8 cellular contexts compared by ENCODE assay signal in genomic region chr17:68247445-68248198, GRCh38. TPM values are rescaled to one million over a fixed set of nuclear protein-coding genes. Genes with fewer than 3 reads are reported as not detected.
A peak's percentile ranks its signal among the peaks of the same experiment; 100 is the strongest.
DNase-seq lines count a peak whose midpoint lies in the region; ATAC-seq and TF ChIP-seq lines count a peak whose summit lies in the region.

Gene AMZ2, plus strand, starts transcription at chr17:68248043. Its CDS starts 2,145 bp downstream, at chr17:68250188.

- ATAC-seq in GM18907 (IDR thresholded peaks at IDR 0.05; ENCODE audit: unreplicated experiment) (peak; percentile 89), HG03159 (IDR thresholded peaks at IDR 0.05; ENCODE audit: unreplicated experiment) (peak; percentile 86)

- H3K4me1 ChIP-seq in breast epithelium = no peaks in the 10 kb centered on the region

- H3K27ac ChIP-seq in WERI-Rb-1 (peak within 1 kb of the TSS; percentile 88), breast epithelium (peak within 1 kb of the TSS; percentile 97), skin epidermis (peak within 1 kb of the TSS; percentile 88 to 99 (median 95))

- H3K27me3 ChIP-seq in WERI-Rb-1 (ENCODE audit: insufficient read depth, low read depth, severe bottlenecking) = no peaks in the 10 kb centered on the region
- H3K27me3 ChIP-seq in breast epithelium = no peaks in the 10 kb centered on the region

- CTCF ChIA-PET in AG04449 (lab: Yijun Ruan, JAX) = interaction anchor here (0.9 to 3.9 kb wide), 16 partner anchors 10 to 356 kb away, joined by 3 to 27 read pairs (median 5); no protein-coding TSS in a partner anchor

- TF ChIP-seq CTCF in AG04449 (IDR thresholded peaks at IDR 0.05; ENCODE audit: insufficient read depth, low read length, missing control alignments) = no peak
- TF ChIP-seq CTCF in WERI-Rb-1 (IDR thresholded peaks at IDR 0.05; ENCODE audit: low read depth, low read length) = no peak
- no peak for TF ChIP-seq CTCF in breast epithelium (IDR thresholded peaks at IDR 0.05)

- DNase-seq in AG04449 (ENCODE audit: low read depth, low spot score) = peak; percentile 34
- peak; percentile 97 for DNase-seq in NCI-H2227 (lab: John Stamatoyannopoulos, UW; ENCODE audit: unreplicated experiment)
- DNase-seq in WERI-Rb-1 = peak; percentile 98
- DNase-seq in breast epithelium (ENCODE audit: low spot score in 2 of 2) = peak; percentile 90 to 92

- intact Hi-C loops in breast epithelium (cut with DNase I; ENCODE audit: low total_unique reads) = no loop called here

- peak; percentile 73 for TF ChIP-seq POLR2A in breast epithelium (IDR thresholded peaks at IDR 0.05)

- H3K4me3 ChIP-seq in AG04449 (ENCODE audit: low read depth, low read length) (peak within 1 kb of the TSS; percentile 80), WERI-Rb-1 (ENCODE audit: low read depth, low read length) (peak within 1 kb of the TSS; percentile 67), breast epithelium (peak within 1 kb of the TSS; percentile 73 to 95 (median 86)), iPS-18c (ENCODE audit: insufficient read depth, low read depth, low read length) (peak within 1 kb of the TSS; percentile 95), skin epidermis (peak within 1 kb of the TSS; percentile 48 to 95 (median 73))

- no peaks in the 10 kb centered on the region for H3K9me3 ChIP-seq in WERI-Rb-1 (ENCODE audit: severe bottlenecking)
- H3K9me3 ChIP-seq in breast epithelium = no peaks in the 10 kb centered on the region
- no peaks in the 10 kb centered on the region for H3K9me3 ChIP-seq in iPS-18c (ENCODE audit: control insufficient read depth, insufficient read depth, low read length)

- POLR2A ChIA-PET in AG04449 (lab: Yijun Ruan, JAX) = interaction anchor here (0.6 to 1.6 kb wide), 5 partner anchors 38 to 210 kb away, joined by 3 to 4 read pairs (median 3); partner anchors contain the start of gene WIPI1

- peaks cover 13% of the 10 kb centered on the region for H3K36me3 ChIP-seq in WERI-Rb-1
- H3K36me3 ChIP-seq in breast epithelium = no peaks in the 10 kb centered on the region

RNA-seq across cellular contexts. Expression of gene AMZ2, which starts in this region (rescaled TPM):
- total RNA-seq in breast epithelium = 10 to 100 TPM; 36.7 to 94.9 (median 48.3) TPM

Comparison
In these comparisons a context has a peak if more than half of its experiments do, and no peak if none do; other contexts are left out.
1. Peak in every context shown above with its lines: DNase-seq, ATAC-seq, H3K4me3 ChIP-seq and H3K27ac ChIP-seq.
2. DNase-seq: peak in every context shown above with its lines; median percentile 98 in WERI-Rb-1; 97 in NCI-H2227; 91 in breast epithelium; 34 in AG04449.